In the genomic region with DNA sequence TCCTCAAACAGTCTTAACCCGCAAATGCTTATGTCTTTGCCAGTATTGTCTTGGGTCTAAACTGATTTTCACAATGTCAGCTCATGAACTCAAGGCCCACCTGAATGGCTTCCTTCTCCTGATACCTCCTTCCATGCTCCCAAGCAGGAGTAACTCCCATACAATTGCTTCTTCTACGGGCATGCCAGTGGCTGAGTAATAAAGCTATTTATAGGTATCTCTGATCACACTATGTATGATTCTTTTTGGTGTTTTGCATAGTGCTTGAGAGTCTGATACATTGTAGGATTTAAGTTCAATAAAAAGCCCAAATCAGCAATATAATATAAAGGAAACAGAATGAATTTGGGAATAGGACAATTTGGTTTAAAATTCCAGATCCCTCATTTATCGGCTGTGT, we compare ENCODE assay signal across 20 cellular contexts.
"Had no signal": no experiment of that assay in that cellular context is flagged by ENCODE, and none has a peak within 500 bp of the region (broad histone marks: within the 10 kb centered on the region; RNA-seq: fewer than 3 reads in every experiment).

No MANE protein-coding gene starts in this region.

- ATAC-seq: HepG2, SK-N-SH treated with all-trans-retinoic acid at 6 μM for 48 hours had no signal

- DNase-seq: IMR-90, Kasumi-1, KG1, MM.1S, NCI-H1092 treated with DMSO at 0.1 percent for 48 hours, NCI-H1436, NCI-H187, NCI-H2029, NCI-H2081 treated with DMSO at 0.1 percent for 48 hours, NCI-H2171, NCI-H226, NCI-H446, NCI-H510A, NCI-H524 treated with DMSO at 0.1 percent for 48 hours, NCI-H69, NCI-H774, RPMI8226, SHP77 had no signal
